Comparison of ENCODE assay signal across 10 cellular contexts in genomic region chr11:110128161-110128560, GRCh38. TPM values are rescaled to one million over a fixed set of nuclear protein-coding genes. Genes with fewer than 3 reads are reported as not detected.
DNase-seq lines count a peak whose midpoint lies in the region; ATAC-seq and TF ChIP-seq lines count a peak whose summit lies in the region.
"Had no signal": no experiment of that assay in that cellular context is flagged by ENCODE, and none has a peak within 500 bp of the region (broad histone marks: within the 10 kb centered on the region; RNA-seq: fewer than 3 reads in every experiment).

No MANE protein-coding gene starts in this region.

- intact Hi-C loops in ascending aorta (cut with DNase I), result no loop called here

- in situ Hi-C loops in astrocyte of the cerebellum (cut with HindIII; ENCODE audit: low sequenced_read_pairs), result no loop called here

- TF ChIP-seq CTCF in AG09309 (IDR thresholded peaks at IDR 0.05; ENCODE audit: control insufficient read depth, insufficient read depth, low read depth, low read length, missing control alignments) (no peak), astrocyte of the cerebellum (IDR thresholded peaks at IDR 0.05; ENCODE audit: low read depth, low read length, missing control alignments) (no peak), tibial nerve (IDR thresholded peaks at IDR 0.05) (no peak), ascending aorta (IDR thresholded peaks at IDR 0.05) (no peak)

- DNase-seq in AG09309 (ENCODE audit: low read depth) (peak; percentile 32), NCI-H1417 (lab: John Stamatoyannopoulos, UW) (peak in 2 of 3 experiments; percentile 66 to 83), astrocyte of the cerebellum (ENCODE audit: low read depth) (peak; percentile 44), islet precursor cell (peak; percentile 66), tibial nerve (ENCODE audit: low spot score in 2 of 2) (no peak), ascending aorta (ENCODE audit: low spot score in 2 of 2) (no peak)
- DNase-seq: activated effector memory CD4-positive, alpha-beta T cell treated with Interleukin-2 at 50 U/mL for 16 hours; stimulated activated CD4-positive, alpha-beta T cell treated with anti-CD3 and anti-CD28 coated beads, Interleukin-4, amount 100 ng/mL, for 24 hours had no signal

- H3K9me3 ChIP-seq in tibial nerve (no peaks in the 10 kb centered on the region), ascending aorta (no peaks in the 10 kb centered on the region)

- H3K36me3 ChIP-seq in tibial nerve (peaks cover 0 to 4% (median 0%) of the 10 kb centered on the region in 3 donors), ascending aorta (no peaks in the 10 kb centered on the region)

- TF ChIP-seq POLR2A in tibial nerve (IDR thresholded peaks at IDR 0.05), result no peak

- peaks cover 0 to 41% (median 7%) of the 10 kb centered on the region in 4 donors for H3K4me1 ChIP-seq in tibial nerve
- no peaks in the 10 kb centered on the region for H3K4me1 ChIP-seq in ascending aorta

- no peaks in the 10 kb centered on the region for H3K27me3 ChIP-seq in tibial nerve
- H3K27me3 ChIP-seq in ascending aorta, result no peaks in the 10 kb centered on the region

- H3K4me3 ChIP-seq in AG09309 (ENCODE audit: control insufficient read depth, low read depth, low read length), result no peak overlapping the region
- no peak overlapping the region for H3K4me3 ChIP-seq in astrocyte of the cerebellum (ENCODE audit: low read depth, low read length)
- H3K4me3 ChIP-seq in tibial nerve, result no peak overlapping the region
- H3K4me3 ChIP-seq in ascending aorta, result no peak overlapping the region

- WGBS in tibial nerve, 2 donors, result 17 to 20% methylated on average over 2 of the region's 2 CpGs

- peak overlapping the region in 1 of 4 donors; percentile 2 for H3K27ac ChIP-seq in tibial nerve
- no peak overlapping the region for H3K27ac ChIP-seq in ascending aorta

- ATAC-seq in HG03159 (IDR thresholded peaks at IDR 0.05; ENCODE audit: unreplicated experiment) (no peak), HG03342 (IDR thresholded peaks at IDR 0.05; ENCODE audit: unreplicated experiment) (no peak)

- TF ChIP-seq EP300 in tibial nerve (IDR thresholded peaks at IDR 0.05), result no peak

RNA-seq across cellular contexts. Expression of gene ZC3H12C, which starts 35.0 kb away (rescaled TPM):
- total RNA-seq in tibial nerve (10 to 100 TPM; 15.9 to 26.0 (median 19.4) TPM), ascending aorta (6.3 TPM)

Comparison
In these comparisons a context has a peak if more than half of its experiments do, and no peak if none do; other contexts are left out.
1. DNase-seq: peak in AG09309 (single experiment), NCI-H1417 (2 of 3), astrocyte of the cerebellum (single experiment) and islet precursor cell (single experiment); none in tibial nerve (0 of 2) and ascending aorta (0 of 2).